Comparison of ENCODE assay signal across 26 cellular contexts in genomic region chr5:97842687-97843086, GRCh38.
DNase-seq lines count a peak whose midpoint lies in the region; ATAC-seq, FAIRE-seq and TF ChIP-seq lines count a peak whose summit lies in the region.
"Had no signal": no experiment of that assay in that cellular context is flagged by ENCODE, and none has a peak within 500 bp of the region (broad histone marks: within the 10 kb centered on the region; RNA-seq: fewer than 3 reads in every experiment).

No MANE protein-coding gene starts in this region.

- 95% methylated on average over 1 of the region's 1 CpG for whole genome bisulfite sequencing in smooth muscle cell (ENCODE audit: low lambda C conversion rate)

- H3K9me3 ChIP-seq in smooth muscle cell (replicated peaks; ENCODE audit: low read depth), result no peaks in the 10 kb centered on the region
- H3K9me3 ChIP-seq: MG63 had no signal

- H3F3A ChIP-seq in smooth muscle cell (ENCODE audit: low read depth), result no peaks in the 10 kb centered on the region

- no peaks in the 10 kb centered on the region for H3K27me3 Mint-ChIP-seq in stimulated activated memory B cell treated with anti-CD40 and anti-IgM and Interleukin-4, amounts not matched to agents 10 μg/mL and 1 μg/mL and 100 μg/mL, for 72 hours
- H3K27me3 Mint-ChIP-seq: CD4-positive, alpha-beta memory T cell; T-helper 17 cell had no signal

- no peaks in the 10 kb centered on the region for H3K27me3 ChIP-seq in smooth muscle cell (ENCODE audit: low read depth)

- no peaks in the 10 kb centered on the region for H3K79me2 ChIP-seq in smooth muscle cell (ENCODE audit: low read depth)

- H3K4me1 Mint-ChIP-seq in stimulated activated memory B cell treated with anti-CD40 and anti-IgM and Interleukin-4, amounts not matched to agents 10 μg/mL and 1 μg/mL and 100 μg/mL, for 72 hours, result no peaks in the 10 kb centered on the region
- H3K4me1 Mint-ChIP-seq: CD4-positive, alpha-beta memory T cell; T-helper 17 cell had no signal

- H3K9ac ChIP-seq in smooth muscle cell (ENCODE audit: low read depth), result no peak overlapping the region

- H3K36me3 ChIP-seq in smooth muscle cell (ENCODE audit: low read depth), result no peaks in the 10 kb centered on the region
- H3K36me3 ChIP-seq: MG63 had no signal

- H3K27ac Mint-ChIP-seq in stimulated activated memory B cell treated with anti-CD40 and anti-IgM and Interleukin-4, amounts not matched to agents 10 μg/mL and 1 μg/mL and 100 μg/mL, for 72 hours, result no peak overlapping the region
- H3K27ac Mint-ChIP-seq: CD4-positive, alpha-beta memory T cell; GM23338; T-helper 17 cell had no signal

- H3K4me3 ChIP-seq in smooth muscle cell, result no peak overlapping the region
- H3K4me3 ChIP-seq: GM23338, K562, MG63 had no signal

- peaks cover 10% of the 10 kb centered on the region for H3K4me1 ChIP-seq in smooth muscle cell (ENCODE audit: low read depth)

- H3K36me3 Mint-ChIP-seq in stimulated activated memory B cell treated with anti-CD40 and anti-IgM and Interleukin-4, amounts not matched to agents 10 μg/mL and 1 μg/mL and 100 μg/mL, for 72 hours, result no peaks in the 10 kb centered on the region
- H3K36me3 Mint-ChIP-seq: CD4-positive, alpha-beta memory T cell had no signal

- H4K20me1 ChIP-seq in smooth muscle cell (ENCODE audit: low read depth), result no peaks in the 10 kb centered on the region

- no peak for TF ChIP-seq CTCF in smooth muscle cell (IDR thresholded peaks at IDR 0.05; ENCODE audit: borderline replicate concordance, insufficient read depth, poor library complexity, severe bottlenecking)

- no peak overlapping the region for H2AFZ ChIP-seq in smooth muscle cell (ENCODE audit: low read depth)
- H2AFZ ChIP-seq: GM23338 had no signal

- FAIRE-seq in GM18507 (lab: Jason Lieb, UNC) (peak; percentile 38), GM19239 (lab: Jason Lieb, UNC) (peak; percentile 40)
- FAIRE-seq: G401.6, K562, RCC 7860 had no signal

- H3K27ac ChIP-seq in smooth muscle cell (ENCODE audit: low read depth), result no peak overlapping the region

- no peak for DNase-seq in GM18507 (ENCODE audit: extremely low spot score, insufficient read length, low read depth)
- DNase-seq in GM19239 (ENCODE audit: insufficient read length, low spot score), result no peak
- peak; percentile 82 for DNase-seq in LHCN-M2 (ENCODE audit: low read depth)
- no peak for DNase-seq in NCI-H1417 treated with DMSO at 0.1 percent for 48 hours (lab: John Stamatoyannopoulos, UW)
- DNase-seq in NCI-H345 (lab: John Stamatoyannopoulos, UW), result no peak
- DNase-seq in NCI-H446 (lab: John Stamatoyannopoulos, UW), result no peak
- no peak for DNase-seq in smooth muscle cell (lab: John Stamatoyannopoulos, UW; ENCODE audit: unreplicated experiment)
- DNase-seq: C1 segment of cervical spinal cord; CD4-positive, alpha-beta memory T cell; COR-L47; DMS53; Kasumi-1; MG63; NCI-H1694; NCI-H2029 treated with DMSO at 0.1 percent for 48 hours; NCI-H2227 treated with DMSO at 0.1 percent for 48 hours; NCI-H524; NCI-H774; T-helper 17 cell had no signal

- ATAC-seq in stimulated activated memory B cell treated with anti-CD40 and anti-IgM and Interleukin-4, amounts not matched to agents 10 μg/mL and 1 μg/mL and 100 μg/mL, for 72 hours, result peak; percentile 16
- ATAC-seq: GM23338, HCT116, K562, SK-N-SH treated with all-trans-retinoic acid at 6 μM for 48 hours, T-helper 17 cell had no signal

- no peak overlapping the region for H3K4me3 Mint-ChIP-seq in stimulated activated memory B cell treated with anti-CD40 and anti-IgM and Interleukin-4, amounts not matched to agents 10 μg/mL and 1 μg/mL and 100 μg/mL, for 72 hours
- H3K4me3 Mint-ChIP-seq: CD4-positive, alpha-beta memory T cell; GM23338; T-helper 17 cell had no signal

- no peak overlapping the region for H3K4me2 ChIP-seq in smooth muscle cell
- H3K4me2 ChIP-seq: GM23338 had no signal

- H3K9me3 Mint-ChIP-seq in stimulated activated memory B cell treated with anti-CD40 and anti-IgM and Interleukin-4, amounts not matched to agents 10 μg/mL and 1 μg/mL and 100 μg/mL, for 72 hours, result no peaks in the 10 kb centered on the region
- H3K9me3 Mint-ChIP-seq: GM23338 had no signal
